ENCODE assay signal across 25 cellular contexts in genomic region chr12:104610513-104611235, GRCh38.
DNase-seq lines count a peak whose midpoint lies in the region; ATAC-seq and TF ChIP-seq lines count a peak whose summit lies in the region.
"Had no signal": no experiment of that assay in that cellular context is flagged by ENCODE, and none has a peak within 500 bp of the region (broad histone marks: within the 10 kb centered on the region; RNA-seq: fewer than 3 reads in every experiment).

No MANE protein-coding gene starts in this region.

- no peak overlapping the region for H3K4me3 ChIP-seq in SK-N-SH (ENCODE audit: low read depth in 2 of 2, low read length in 1 of 2)
- no peak overlapping the region for H3K4me3 ChIP-seq in neutrophil (ENCODE audit: low read depth in 1 of 2, low read length in 1 of 2)
- H3K4me3 ChIP-seq in CD8-positive, alpha-beta memory T cell (ENCODE audit: low read length): no peak overlapping the region
- H3K4me3 ChIP-seq: HAP-1, K562, SJSA1 had no signal

- H4K20me1 ChIP-seq in SK-N-SH (ENCODE audit: insufficient read depth): no peaks in the 10 kb centered on the region

- no peaks in the 10 kb centered on the region for H3F3A ChIP-seq in SK-N-SH (replicated peaks; ENCODE audit: insufficient read depth)

- H3K36me3 Mint-ChIP-seq in CD8-positive, alpha-beta memory T cell: peaks cover 0 to 33% (median 10%) of the 10 kb centered on the region in 3 donors

- H3K9ac ChIP-seq in SK-N-SH: no peak overlapping the region

- H3K79me2 ChIP-seq in SK-N-SH (ENCODE audit: insufficient read depth): no peaks in the 10 kb centered on the region

- H3K27ac ChIP-seq in SK-N-SH (ENCODE audit: low read depth in 2 of 2, low read length in 1 of 2): no peak overlapping the region; a peak in 1 of 4 replicates
- H3K27ac ChIP-seq in neutrophil: peak overlapping the region; percentile 73
- H3K27ac ChIP-seq in CD8-positive, alpha-beta memory T cell (ENCODE audit: low read depth, low read length): no peak overlapping the region
- H3K27ac ChIP-seq: 22Rv1, SJSA1 had no signal

- H3K27me3 ChIP-seq in SK-N-SH (ENCODE audit: insufficient read depth): no peaks in the 10 kb centered on the region
- H3K27me3 ChIP-seq in neutrophil: no peaks in the 10 kb centered on the region
- no peaks in the 10 kb centered on the region for H3K27me3 ChIP-seq in CD8-positive, alpha-beta memory T cell (ENCODE audit: insufficient read depth, low read length, poor library complexity, severe bottlenecking)
- H3K27me3 ChIP-seq: SJSA1 had no signal

- H3K36me3 ChIP-seq in SK-N-SH (replicated peaks in 1 of 2; ENCODE audit: control insufficient read depth in 1 of 2, insufficient read depth in 2 of 2, low read length in 1 of 2) (no peaks in the 10 kb centered on the region), neutrophil (peaks cover 9% of the 10 kb centered on the region)
- H3K36me3 ChIP-seq in CD8-positive, alpha-beta memory T cell (ENCODE audit: insufficient read depth, low read length): no peaks in the 10 kb centered on the region
- H3K36me3 ChIP-seq: HAP-1, SJSA1 had no signal

- WGBS in SK-N-SH (ENCODE audit: low lambda C conversion rate): 67% methylated on average over 6 of the region's 6 CpGs

- H3K4me1 ChIP-seq in SK-N-SH (ENCODE audit: control insufficient read depth in 1 of 2, insufficient read depth in 2 of 2, low read depth in 1 of 2, low read length in 1 of 2) (peaks cover 0 to 33% of the 10 kb centered on the region in 2 experiments; a peak in 2 of 4 replicates), neutrophil (ENCODE audit: control insufficient read depth in 1 of 2, insufficient read depth in 1 of 2, low read depth in 1 of 2, low read length in 1 of 2) (peaks cover 5 to 35% of the 10 kb centered on the region in 2 experiments)
- no peaks in the 10 kb centered on the region for H3K4me1 ChIP-seq in CD8-positive, alpha-beta memory T cell (ENCODE audit: insufficient read depth, low read length)
- H3K4me1 ChIP-seq: HAP-1, SJSA1 had no signal

- H3K4me3 Mint-ChIP-seq in CD8-positive, alpha-beta memory T cell: peak overlapping the region in 1 of 7 donors; percentile 41
- H3K4me3 Mint-ChIP-seq: CD8-positive, alpha-beta T cell had no signal

- TF ChIP-seq CTCF in SK-N-SH (IDR thresholded peaks at IDR 0.05) (no peak), neutrophil (IDR thresholded peaks at IDR 0.05) (no peak)

- TF ChIP-seq EP300 in SK-N-SH (IDR thresholded peaks at IDR 0.05; ENCODE audit: borderline replicate concordance in 1 of 2, low read depth in 1 of 2, low read length in 1 of 2): peak in 1 of 2 experiments; percentile 44; a peak in 1 of 4 replicates

- DNase-seq in NCI-H1105 treated with DMSO at 0.1 percent for 48 hours (lab: John Stamatoyannopoulos, UW): peak; percentile 37
- DNase-seq in NCI-H1105 (lab: John Stamatoyannopoulos, UW): no peak
- DNase-seq in COLO829 (ENCODE audit: low spot score): peak; percentile 66
- DNase-seq in SK-N-SH: peak; percentile 31
- no peak for DNase-seq in SHP77 (lab: John Stamatoyannopoulos, UW)
- no peak for DNase-seq in CD8-positive, alpha-beta memory T cell
- DNase-seq: CD8-positive, alpha-beta T cell; DMS153; DND-41; GOT3; Kasumi-1; NCI-H1417; NCI-H1694; NCI-H2171 treated with DMSO at 0.1 percent for 48 hours; NCI-H524; NCI-H748 treated with DMSO at 0.1 percent for 48 hours; NK-92 treated with Interleukin-12 subunit alpha and Interleukin-12 subunit beta, amount 100 ng/mL, for 24 hours; PC-3 had no signal

- POLR2A ChIA-PET in SK-N-SH (lab: Yijun Ruan, JAX): interaction anchor here (1.7 kb wide), 1 partner anchor 153 kb away, joined by 6 read pairs; the partner anchor contains the start of gene CHST11
- POLR2A ChIA-PET in CD8-positive, alpha-beta memory T cell (lab: Charles Lee): no interaction called here

- no peaks in the 10 kb centered on the region for H3K9me3 Mint-ChIP-seq in CD8-positive, alpha-beta memory T cell
- H3K9me3 Mint-ChIP-seq: CD8-positive, alpha-beta T cell had no signal

- H3K9me2 ChIP-seq in SK-N-SH: no peaks in the 10 kb centered on the region

- CTCF ChIA-PET in SK-N-SH (lab: Yijun Ruan, JAX): interaction anchor here (1.2 to 2.5 kb wide), 4 partner anchors 12 to 229 kb away, joined by 3 to 8 read pairs (median 3); no protein-coding TSS in a partner anchor
- CTCF ChIA-PET in CD8-positive, alpha-beta memory T cell (lab: Charles Lee): interaction anchor here (1.2 kb wide), 1 partner anchor 152 kb away, joined by 6 read pairs; no protein-coding TSS in a partner anchor

- H2AFZ ChIP-seq in SK-N-SH (ENCODE audit: low read depth): no peak overlapping the region

- H3K9me3 ChIP-seq in SK-N-SH (no peaks in the 10 kb centered on the region), neutrophil (no peaks in the 10 kb centered on the region)
- H3K9me3 ChIP-seq in CD8-positive, alpha-beta memory T cell (ENCODE audit: low read length): no peaks in the 10 kb centered on the region
- H3K9me3 ChIP-seq: HAP-1, SJSA1 had no signal

- H3K27ac Mint-ChIP-seq in CD8-positive, alpha-beta memory T cell: peak overlapping the region in 1 of 8 donors; percentile 48
- H3K27ac Mint-ChIP-seq: CD8-positive, alpha-beta T cell had no signal

- no peak overlapping the region for H3K4me2 ChIP-seq in SK-N-SH

- H3K27me3 Mint-ChIP-seq in CD8-positive, alpha-beta memory T cell: no peaks in the 10 kb centered on the region

- TF ChIP-seq RAD21 in SK-N-SH (IDR thresholded peaks at IDR 0.05; ENCODE audit: low read length): no peak

- peaks cover 66 to 89% (median 81%) of the 10 kb centered on the region in 3 donors for H3K4me1 Mint-ChIP-seq in CD8-positive, alpha-beta memory T cell

- ATAC-seq in GM21786 (IDR thresholded peaks at IDR 0.05; ENCODE audit: unreplicated experiment): no peak
- ATAC-seq: CD8-positive, alpha-beta T cell; K562; PC-3; Right ventricle myocardium inferior had no signal

TF ChIP-seq in SK-N-SH, 30 proteins besides CTCF, POLR2A, EP300 and RAD21:
- no peak for TF ChIP-seq POLR2AphosphoS5 (IDR thresholded peaks at IDR 0.05; ENCODE audit: low read depth, low read length)
- peak; percentile 18; the same call in 1 of the 2 replicates for TF ChIP-seq RCOR1 (IDR thresholded peaks at IDR 0.05; ENCODE audit: low read length)
- no peak for TF ChIP-seq EZH2phosphoT487 (IDR thresholded peaks at IDR 0.05; ENCODE audit: borderline replicate concordance, low read depth)
- TF ChIP-seq SMC3 (IDR thresholded peaks at IDR 0.05; ENCODE audit: low read depth, low read length): peak; percentile 8; the same call in 1 of the 2 replicates

Comparison
In these comparisons a context has a peak if more than half of its experiments do, and no peak if none do; other contexts are left out.
1. DNase-seq: peak in NCI-H1105 treated with DMSO at 0.1 percent for 48 hours (single experiment), COLO829 (single experiment) and SK-N-SH (single experiment); none in NCI-H1105 (single experiment), SHP77 (0 of 2) and CD8-positive, alpha-beta memory T cell (0 of 5).